28 cellular contexts compared by ENCODE assay signal in genomic region chr11:6057452-6057851, GRCh38. TPM values are rescaled to one million over a fixed set of nuclear protein-coding genes. Genes with fewer than 3 reads are reported as not detected.
"Had no signal": no experiment of that assay in that cellular context is flagged by ENCODE, and none has a peak within 500 bp of the region (broad histone marks: within the 10 kb centered on the region; RNA-seq: fewer than 3 reads in every experiment).

No MANE protein-coding gene starts in this region.

- H3K4me3 Mint-ChIP-seq: activated CD4-positive, alpha-beta memory T cell treated with anti-CD3 and anti-CD28 coated beads, Interleukin-2, amount 10 ng/mL, durations not matched to agents 7 days and 5 days; activated CD4-positive, alpha-beta T cell treated with anti-CD3 and anti-CD28 coated beads for 36 hours; activated naive CD8-positive, alpha-beta T cell treated with anti-CD3 and anti-CD28 coated beads, Interleukin-2, amount 10 ng/mL, durations not matched to agents 7 days and 5 days; IgD-negative memory B cell had no signal

- DNase-seq: activated CD4-positive, alpha-beta memory T cell treated with anti-CD3 and anti-CD28 coated beads, Interleukin-2, amount 10 ng/mL, durations not matched to agents 7 days and 5 days; activated CD4-positive, alpha-beta T cell treated with anti-CD3 and anti-CD28 coated beads for 36 hours; activated CD4-positive, alpha-beta T cell treated with anti-CD3 and anti-CD28 coated beads, Interleukin-2, amount 50 U/mL, for 1 hour; activated naive CD4-positive, alpha-beta T cell treated with anti-CD3 and anti-CD28 coated beads, Interleukin-2, amount 50 U/mL, for 16 hours; activated naive CD8-positive, alpha-beta T cell treated with anti-CD3 and anti-CD28 coated beads, Interleukin-2, amount 10 ng/mL, durations not matched to agents 7 days and 5 days; adrenal gland; anterior cingulate cortex; cerebellar nuclear complex; KG1; NCI-H1092 treated with DMSO at 0.1 percent for 48 hours; NCI-H1417 treated with DMSO at 0.1 percent for 48 hours; NCI-H187; NCI-H2081; NCI-H510A treated with DMSO at 0.1 percent for 48 hours; NCI-H69; OCI-M1; RPMI8226; T-helper 2 cell; WERI-Rb-1 had no signal

- H3K27me3 ChIP-seq: adrenal gland, SJSA1 had no signal

- ATAC-seq: activated CD4-positive, alpha-beta T cell treated with anti-CD3 and anti-CD28 coated beads for 36 hours; Panc1; Right ventricle myocardium inferior; SK-N-SH treated with all-trans-retinoic acid at 6 μM for 48 hours had no signal

- H3K4me1 ChIP-seq: adrenal gland, SJSA1 had no signal

- H3K4me1 Mint-ChIP-seq: activated CD4-positive, alpha-beta memory T cell treated with anti-CD3 and anti-CD28 coated beads, Interleukin-2, amount 10 ng/mL, durations not matched to agents 7 days and 5 days; activated CD4-positive, alpha-beta T cell treated with anti-CD3 and anti-CD28 coated beads for 36 hours; activated naive CD8-positive, alpha-beta T cell treated with anti-CD3 and anti-CD28 coated beads, Interleukin-2, amount 10 ng/mL, durations not matched to agents 7 days and 5 days; IgD-negative memory B cell had no signal

- H3K36me3 Mint-ChIP-seq: activated naive CD8-positive, alpha-beta T cell treated with anti-CD3 and anti-CD28 coated beads, Interleukin-2, amount 10 ng/mL, durations not matched to agents 7 days and 5 days had no signal

- H3K9me3 ChIP-seq: adrenal gland, SJSA1 had no signal

- H3K4me3 ChIP-seq: adrenal gland, SJSA1 had no signal

- H3K27ac Mint-ChIP-seq: activated CD4-positive, alpha-beta memory T cell treated with anti-CD3 and anti-CD28 coated beads, Interleukin-2, amount 10 ng/mL, durations not matched to agents 7 days and 5 days; activated CD4-positive, alpha-beta T cell treated with anti-CD3 and anti-CD28 coated beads for 36 hours; activated naive CD8-positive, alpha-beta T cell treated with anti-CD3 and anti-CD28 coated beads, Interleukin-2, amount 10 ng/mL, durations not matched to agents 7 days and 5 days; IgD-negative memory B cell had no signal

- H3K27ac ChIP-seq: adrenal gland, SJSA1, WERI-Rb-1 had no signal

RNA-seq across cellular contexts. Expression of gene OR56A1, which starts 26.9 kb away (rescaled TPM):
- total RNA-seq: activated CD4-positive, alpha-beta memory T cell treated with anti-CD3 and anti-CD28 coated beads, Interleukin-2, amount 10 ng/mL, durations not matched to agents 7 days and 5 days; activated CD4-positive, alpha-beta T cell treated with anti-CD3 and anti-CD28 coated beads for 36 hours; activated CD8-positive, alpha-beta memory T cell treated with anti-CD3 and anti-CD28 coated beads for 36 hours; activated naive CD8-positive, alpha-beta T cell treated with anti-CD3 and anti-CD28 coated beads, Interleukin-2, amount 10 ng/mL, durations not matched to agents 7 days and 5 days; adrenal gland; cardiac septum; LHCN-M2; MCF 10A; Right ventricle myocardium inferior; SJSA1 had no signal
- polyA plus RNA-seq: adrenal gland, IgD-negative memory B cell had no signal

RNA-seq across cellular contexts. Expression of gene OR56B4, which starts 50.0 kb away (rescaled TPM):
- total RNA-seq: activated CD4-positive, alpha-beta memory T cell treated with anti-CD3 and anti-CD28 coated beads, Interleukin-2, amount 10 ng/mL, durations not matched to agents 7 days and 5 days; activated CD4-positive, alpha-beta T cell treated with anti-CD3 and anti-CD28 coated beads for 36 hours; activated CD8-positive, alpha-beta memory T cell treated with anti-CD3 and anti-CD28 coated beads for 36 hours; activated naive CD8-positive, alpha-beta T cell treated with anti-CD3 and anti-CD28 coated beads, Interleukin-2, amount 10 ng/mL, durations not matched to agents 7 days and 5 days; adrenal gland; cardiac septum; LHCN-M2; MCF 10A; Right ventricle myocardium inferior; SJSA1 had no signal
- polyA plus RNA-seq: adrenal gland, IgD-negative memory B cell had no signal

RNA-seq across cellular contexts. Expression of gene OR56A4, which starts 50.7 kb away (rescaled TPM):
- total RNA-seq: activated CD4-positive, alpha-beta T cell treated with anti-CD3 and anti-CD28 coated beads for 36 hours; activated CD8-positive, alpha-beta memory T cell treated with anti-CD3 and anti-CD28 coated beads for 36 hours; activated naive CD8-positive, alpha-beta T cell treated with anti-CD3 and anti-CD28 coated beads, Interleukin-2, amount 10 ng/mL, durations not matched to agents 7 days and 5 days; adrenal gland; cardiac septum; LHCN-M2; MCF 10A; Right ventricle myocardium inferior; SJSA1 had no signal
- polyA plus RNA-seq: adrenal gland, IgD-negative memory B cell had no signal
